In genomic region chr10:98414578-98414931, GRCh38 we compare ENCODE assay signal across 1 cellular context.
TF ChIP-seq lines count a peak whose summit lies in the region.

No MANE protein-coding gene starts in this region.

TF ChIP-seq in GM23338, 12 proteins besides CTCF, POLR2A, EP300 and RAD21 (continued from another document):
- TF ChIP-seq ZNF462 (CRISPR knock-in tag; IDR thresholded peaks at IDR 0.05) (no peak), ZNF114 (CRISPR knock-in tag; IDR thresholded peaks at IDR 0.05) (no peak)
